8 cellular contexts compared by ENCODE assay signal in genomic region chr10:113854019-113854756, GRCh38. TPM values are rescaled to one million over a fixed set of nuclear protein-coding genes. Genes with fewer than 3 reads are reported as not detected.
DNase-seq lines count a peak whose midpoint lies in the region; ATAC-seq and TF ChIP-seq lines count a peak whose summit lies in the region.

Gene DCLRE1A (minus strand): TSS chr10:113854082. CDS start chr10:113853182, 900 bp downstream.
Gene NHLRC2 (plus strand): TSS chr10:113854661. CDS start chr10:113854873, 212 bp downstream.

- H3K4me3 ChIP-seq in adrenal gland: peak within 1 kb of the TSS; percentile 73 to 92 (median 76)
- H3K4me3 ChIP-seq in heart right ventricle: peak within 1 kb of the TSS; percentile 74 to 99 (median 90)
- H3K4me3 ChIP-seq in upper lobe of right lung: peak within 1 kb of the TSS; percentile 97

- H3K9me3 ChIP-seq in adrenal gland (replicated peaks in 1 of 3) (no peaks in the 10 kb centered on the region), heart right ventricle (no peaks in the 10 kb centered on the region), upper lobe of right lung (no peaks in the 10 kb centered on the region)

- peak within 1 kb of the TSS; percentile 84 to 94 (median 89) for H3K27ac ChIP-seq in adrenal gland
- peak within 1 kb of the TSS; percentile 81 to 97 (median 96) for H3K27ac ChIP-seq in heart right ventricle
- peak within 1 kb of the TSS; percentile 97 for H3K27ac ChIP-seq in upper lobe of right lung

- H3K4me1 ChIP-seq in adrenal gland (replicated peaks in 1 of 2) (peaks cover 17 to 46% of the 10 kb centered on the region in 2 donors), heart right ventricle (peaks cover 0 to 66% (median 51%) of the 10 kb centered on the region in 9 donors), upper lobe of right lung (peaks cover 46% of the 10 kb centered on the region)

- H3K27me3 Mint-ChIP-seq in HFFc6 (ENCODE audit: insufficient read depth): peaks cover 4% of the 10 kb centered on the region; the same call in 1 of the 2 replicates

- peak within 1 kb of the TSS; percentile 97 for H3K27ac Mint-ChIP-seq in HFFc6

- H3K9me3 Mint-ChIP-seq in HFFc6: no peaks in the 10 kb centered on the region

- no peaks in the 10 kb centered on the region for H3K27me3 ChIP-seq in adrenal gland
- no peaks in the 10 kb centered on the region for H3K27me3 ChIP-seq in heart right ventricle
- H3K27me3 ChIP-seq in upper lobe of right lung: no peaks in the 10 kb centered on the region

- peak; percentile 36 for DNase-seq in GF-D8 (lab: John Stamatoyannopoulos, UW)
- peak; percentile 61 for DNase-seq in HFFc6
- peak; percentile 89 for DNase-seq in NCI-H1092 treated with DMSO at 0.1 percent for 48 hours (lab: John Stamatoyannopoulos, UW)
- peak; percentile 22 to 80 (median 33) for DNase-seq in T-helper 1 cell
- peak; percentile 74 to 89 (median 79) for DNase-seq in adrenal gland
- peak; percentile 78 to 85 for DNase-seq in heart right ventricle
- peak; percentile 95 for DNase-seq in posterior vena cava (ENCODE audit: low spot score)
- DNase-seq in upper lobe of right lung: peak; percentile 90

- TF ChIP-seq POLR2A in adrenal gland (IDR thresholded peaks at IDR 0.05): peak in 1 of 2 donors; percentile 21

- H3K36me3 Mint-ChIP-seq in HFFc6 (ENCODE audit: low read depth): no peaks in the 10 kb centered on the region

- 0 to 1% (median 0%) methylated on average over 35 to 39 of the region's 39 CpGs for WGBS in adrenal gland, 4 donors
- WGBS in heart right ventricle, 2 donors: 0% methylated on average over 39 of the region's 39 CpGs

- intact Hi-C loops in adrenal gland (cut with DNase I): no loop called here
- intact Hi-C loops in heart right ventricle (cut with DNase I): loop anchor here in 5 of 10 donors (1.0 to 10.0 kb wide), 4 partner anchors 17 to 248 kb away; partner anchors contain the start of gene ADRB1 (in 3 of the 5)
- intact Hi-C loops in posterior vena cava (cut with DNase I): no loop called here
- intact Hi-C loops in upper lobe of right lung (cut with DNase I): no loop called here

- peaks cover 0 to under 1% of the 10 kb centered on the region in 2 donors for H3K36me3 ChIP-seq in adrenal gland (replicated peaks in 1 of 2)
- peaks cover 0 to 20% (median 4%) of the 10 kb centered on the region in 9 donors for H3K36me3 ChIP-seq in heart right ventricle
- peaks cover 10% of the 10 kb centered on the region for H3K36me3 ChIP-seq in upper lobe of right lung

- peak; percentile 84 to 94 (median 88) for ATAC-seq in heart right ventricle
- peak; percentile 91 for ATAC-seq in upper lobe of right lung

- H3K4me1 Mint-ChIP-seq in HFFc6 (ENCODE audit: low read depth): peaks cover 44% of the 10 kb centered on the region

- peak within 1 kb of the TSS; percentile 91 for H3K4me3 Mint-ChIP-seq in HFFc6

- no peak for TF ChIP-seq CTCF in HFFc6 (IDR thresholded peaks at IDR 0.05)
- TF ChIP-seq CTCF in adrenal gland (IDR thresholded peaks at IDR 0.05): no peak
- no peak for TF ChIP-seq CTCF in heart right ventricle (IDR thresholded peaks at IDR 0.05)
- TF ChIP-seq CTCF in upper lobe of right lung (IDR thresholded peaks at IDR 0.05): no peak

RNA-seq across cellular contexts. Expression of gene DCLRE1A, which starts in this region (rescaled TPM):
- total RNA-seq in HFFc6 (2021; fragmentation: NEBNext Ultra II Directional; extraction: Animal tissue kit (Norgen Biotek cat#: 25700)): 1 to 10 TPM; 4.9 to 6.1 (median 5.4) TPM
- total RNA-seq in adrenal gland (1 to 10 TPM; 4.2 to 10.0 (median 6.1) TPM), heart right ventricle (1 to 10 TPM; 4.6 to 7.5 (median 5.7) TPM), posterior vena cava (1 to 10 TPM; 5.0 to 5.5 TPM), upper lobe of right lung (6.1 TPM)
- polyA plus RNA-seq in adrenal gland (10 to 100 TPM in 1 of 3 donors, 1 to 10 TPM in 2; 3.5 to 13.2 (median 4.4) TPM), heart right ventricle (1 to 10 TPM; 3.3 to 3.9 TPM)

RNA-seq across cellular contexts. Expression of gene NHLRC2, which starts in this region (rescaled TPM):
- total RNA-seq in HFFc6 (2021; fragmentation: NEBNext Ultra II Directional; extraction: Animal tissue kit (Norgen Biotek cat#: 25700)): 10 to 100 TPM; 24.0 to 27.4 (median 25.9) TPM
- total RNA-seq in adrenal gland (10 to 100 TPM; 16.7 to 45.2 (median 40.3) TPM), heart right ventricle (10 to 100 TPM; 58.0 to 98.0 (median 72.0) TPM), posterior vena cava (10 to 100 TPM; 30.9 to 37.5 TPM), upper lobe of right lung (46.1 TPM)
- polyA plus RNA-seq in adrenal gland (10 to 100 TPM in 1 of 3 donors, 1 to 10 TPM in 2; 5.8 to 12.7 (median 7.9) TPM), heart right ventricle (10 to 100 TPM in 1 of 2 donors, 1 to 10 TPM in 1; 6.7 to 22.8 TPM)

Comparison
In these comparisons a context has a peak if more than half of its experiments do, and no peak if none do; other contexts are left out.
1. Peak in every context shown above with its lines: DNase-seq, ATAC-seq, H3K4me3 ChIP-seq and H3K27ac ChIP-seq.
2. DNase-seq: peak in every context shown above with its lines; median percentile 95 in posterior vena cava; 90 in upper lobe of right lung; 89 in NCI-H1092 treated with DMSO at 0.1 percent for 48 hours; 82 in heart right ventricle; 79 in adrenal gland; 61 in HFFc6; 36 in GF-D8; 33 in T-helper 1 cell.